26 cellular contexts compared by ENCODE assay signal in the genomic region with DNA sequence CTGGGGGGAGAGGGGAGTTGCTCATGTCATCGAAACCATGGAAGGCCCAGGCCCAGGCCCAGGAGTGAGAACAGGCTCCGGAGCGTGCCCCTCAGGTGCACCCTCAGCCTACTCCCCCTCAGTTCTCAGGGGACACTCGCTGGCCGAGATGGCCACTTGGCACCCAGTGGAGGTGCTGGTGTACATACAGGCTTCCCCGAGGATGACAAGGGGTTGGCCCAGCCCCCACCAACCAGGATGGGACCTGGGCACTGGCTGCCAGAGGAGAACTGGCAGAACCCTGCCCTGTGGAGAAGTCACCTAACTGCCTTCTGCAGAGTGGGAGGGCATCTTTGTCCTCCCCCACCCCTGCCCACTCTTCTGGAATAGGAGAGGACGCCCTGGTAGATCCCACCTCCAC. TPM values are rescaled to one million over a fixed set of nuclear protein-coding genes. Genes with fewer than 3 reads are reported as not detected.
"Had no signal": no experiment of that assay in that cellular context is flagged by ENCODE, and none has a peak within 500 bp of the region (broad histone marks: within the 10 kb centered on the region; RNA-seq: fewer than 3 reads in every experiment).

No MANE protein-coding gene starts in this region.

- H3K27ac ChIP-seq: ascending aorta, body of pancreas, SJCRH30 had no signal

- H3K36me3 Mint-ChIP-seq: activated CD4-positive, alpha-beta memory T cell treated with anti-CD3 and anti-CD28 coated beads for 36 hours; activated naive CD4-positive, alpha-beta T cell treated with anti-CD3 and anti-CD28 coated beads, Interleukin-2, amount 50 U/mL, for 72 hours had no signal

- H3K27me3 ChIP-seq: SJCRH30 had no signal

- FAIRE-seq: bronchial epithelial cell had no signal

- ATAC-seq: activated naive CD8-positive, alpha-beta T cell treated with anti-CD3 and anti-CD28 coated beads, Interleukin-2, amount 50 U/mL, for 24 hours; activated T-cell treated with anti-CD3 and anti-CD28 coated beads, Interleukin-2, amount 50 U/mL, for 72 hours; body of pancreas; Right ventricle myocardium inferior had no signal

- H3K4me3 ChIP-seq: ascending aorta, body of pancreas, SJCRH30 had no signal

- DNase-seq: activated CD4-positive, alpha-beta memory T cell treated with anti-CD3 and anti-CD28 coated beads for 36 hours; activated CD4-positive, alpha-beta T cell treated with anti-CD3 and anti-CD28 coated beads, Interleukin-2, amount 10 ng/mL, durations not matched to agents 7 days and 5 days; activated CD4-positive, CD25-positive, alpha-beta regulatory T cell; activated CD8-positive, alpha-beta memory T cell treated with anti-CD3 and anti-CD28 coated beads, Interleukin-2, amount 50 U/mL, for 4 hours; activated naive CD8-positive, alpha-beta T cell treated with anti-CD3 and anti-CD28 coated beads, Interleukin-2, amount 50 U/mL, for 24 hours; activated T-cell treated with anti-CD3 and anti-CD28 coated beads, Interleukin-2, amount 50 U/mL, for 72 hours; amniotic stem cell; body of pancreas; Karpas-422; MM.1S; NCI-H1105 treated with DMSO at 0.1 percent for 48 hours; NCI-H1436 treated with DMSO at 0.1 percent for 48 hours; NCI-H2081; NCI-H69; OCI-M1; RPMI8226; SJCRH30; T-helper 2 cell; T1000 had no signal

- H3K4me1 ChIP-seq: SJCRH30 had no signal

- H3K4me3 Mint-ChIP-seq: activated CD4-positive, alpha-beta memory T cell treated with anti-CD3 and anti-CD28 coated beads for 36 hours; activated CD4-positive, alpha-beta T cell treated with anti-CD3 and anti-CD28 coated beads, Interleukin-2, amount 10 ng/mL, durations not matched to agents 7 days and 5 days had no signal

- H3K9me3 Mint-ChIP-seq: activated CD4-positive, alpha-beta memory T cell treated with anti-CD3 and anti-CD28 coated beads for 36 hours; activated CD4-positive, alpha-beta T cell treated with anti-CD3 and anti-CD28 coated beads, Interleukin-2, amount 10 ng/mL, durations not matched to agents 7 days and 5 days; activated naive CD4-positive, alpha-beta T cell treated with anti-CD3 and anti-CD28 coated beads, Interleukin-2, amount 50 U/mL, for 72 hours; activated naive CD8-positive, alpha-beta T cell treated with anti-CD3 and anti-CD28 coated beads, Interleukin-2, amount 50 U/mL, for 24 hours; activated T-cell treated with anti-CD3 and anti-CD28 coated beads, Interleukin-2, amount 50 U/mL, for 72 hours; activated T-helper 2 cell treated with anti-CD3 and anti-CD28 coated beads, Interferon-gamma antibody, Interleukin-2, Interleukin-4, amounts not matched to agents 10 μg/mL and 5 μg/mL and 100 μg/mL, durations not matched to agents 14 hours and 24 hours and 36 hours; central memory CD8-positive, alpha-beta T cell had no signal

- H3K36me3 ChIP-seq: ascending aorta, SJCRH30 had no signal

- H3K9me3 ChIP-seq: ascending aorta, body of pancreas, SJCRH30 had no signal

- H3K27ac Mint-ChIP-seq: activated CD4-positive, alpha-beta memory T cell treated with anti-CD3 and anti-CD28 coated beads for 36 hours; activated CD4-positive, alpha-beta T cell treated with anti-CD3 and anti-CD28 coated beads, Interleukin-2, amount 10 ng/mL, durations not matched to agents 7 days and 5 days; activated naive CD4-positive, alpha-beta T cell treated with anti-CD3 and anti-CD28 coated beads, Interleukin-2, amount 50 U/mL, for 72 hours; activated naive CD8-positive, alpha-beta T cell treated with anti-CD3 and anti-CD28 coated beads, Interleukin-2, amount 50 U/mL, for 24 hours; activated T-helper 2 cell treated with anti-CD3 and anti-CD28 coated beads, Interferon-gamma antibody, Interleukin-2, Interleukin-4, amounts not matched to agents 10 μg/mL and 5 μg/mL and 100 μg/mL, durations not matched to agents 14 hours and 24 hours and 36 hours had no signal

RNA-seq across cellular contexts. Expression of gene NKX2-2, which starts 9.5 kb away (rescaled TPM):
- total RNA-seq: activated CD4-positive, alpha-beta memory T cell treated with anti-CD3 and anti-CD28 coated beads for 36 hours; activated CD4-positive, alpha-beta T cell treated with anti-CD3 and anti-CD28 coated beads, Interleukin-2, amount 10 ng/mL, durations not matched to agents 7 days and 5 days; activated CD8-positive, alpha-beta memory T cell treated with anti-CD3 and anti-CD28 coated beads for 36 hours; activated naive CD4-positive, alpha-beta T cell treated with anti-CD3 and anti-CD28 coated beads, Interleukin-2, amount 50 U/mL, for 72 hours; activated T-cell treated with anti-CD3 and anti-CD28 coated beads, Interleukin-2, amount 50 U/mL, for 72 hours; activated T-helper 2 cell treated with anti-CD3 and anti-CD28 coated beads, Interferon-gamma antibody, Interleukin-2, Interleukin-4, amounts not matched to agents 10 μg/mL and 5 μg/mL and 100 μg/mL, durations not matched to agents 14 hours and 24 hours and 36 hours; ascending aorta; bronchial epithelial cell; Right ventricle myocardium inferior; SJCRH30 had no signal
